In the genomic region with DNA sequence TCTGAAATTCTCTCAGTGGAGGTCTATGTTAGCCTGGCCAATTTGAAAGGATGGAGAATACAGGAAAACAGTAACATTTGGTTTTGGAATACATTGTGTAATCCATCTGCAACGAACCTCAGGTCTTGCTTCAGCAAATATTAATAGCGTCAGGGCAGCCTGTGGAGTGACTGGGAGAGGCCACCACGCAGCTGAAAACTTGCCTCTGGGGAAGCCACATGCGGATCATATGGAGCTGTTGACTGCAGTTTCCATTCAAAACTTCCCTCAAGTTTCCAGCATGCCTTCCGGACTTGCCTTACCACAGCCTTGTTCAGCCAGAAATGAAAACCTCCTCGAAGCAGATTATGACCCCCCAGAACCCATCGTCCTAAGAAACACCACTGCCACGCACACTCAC, we compare ENCODE assay signal across 16 cellular contexts. TPM values are rescaled to one million over a fixed set of nuclear protein-coding genes. Genes with fewer than 3 reads are reported as not detected.
A peak's percentile ranks its signal among the peaks of the same experiment; 100 is the strongest.
DNase-seq lines count a peak whose midpoint lies in the region; ATAC-seq and TF ChIP-seq lines count a peak whose summit lies in the region.
"Had no signal": no experiment of that assay in that cellular context is flagged by ENCODE, and none has a peak within 500 bp of the region (broad histone marks: within the 10 kb centered on the region; RNA-seq: fewer than 3 reads in every experiment).

No MANE protein-coding gene starts in this region.

- no peak overlapping the region for H3K9ac ChIP-seq in mammary epithelial cell (ENCODE audit: insufficient read depth, low read length)
- H3K9ac ChIP-seq in adipocyte (ENCODE audit: low read length): no peak overlapping the region

- BruUV-seq in mammary epithelial cell (replicated peaks; lab: Mats Ljungman, UMichigan): no TSS peak

- H3K9me3 Mint-ChIP-seq in memory B cell: no peaks in the 10 kb centered on the region
- no peaks in the 10 kb centered on the region for H3K9me3 Mint-ChIP-seq in activated CD4-positive, alpha-beta memory T cell treated with anti-CD3 and anti-CD28 coated beads for 36 hours
- H3K9me3 Mint-ChIP-seq: activated T-cell treated with anti-CD3 and anti-CD28 coated beads, Interleukin-2, amount 50 U/mL, for 4 hours had no signal

- H3K36me3 ChIP-seq in breast epithelium (no peaks in the 10 kb centered on the region), mammary epithelial cell (ENCODE audit: insufficient read depth, low read length) (no peaks in the 10 kb centered on the region), adipocyte (ENCODE audit: control insufficient read depth, insufficient read depth, low read length, severe bottlenecking) (no peaks in the 10 kb centered on the region), upper lobe of right lung (no peaks in the 10 kb centered on the region)

- CTCF ChIA-PET in mammary epithelial cell (lab: Charles Lee; ENCODE audit: low non-redundant PET): no interaction called here
- CTCF ChIA-PET in activated CD4-positive, alpha-beta memory T cell treated with anti-CD3 and anti-CD28 coated beads for 36 hours (lab: Charles Lee): no interaction called here

- ATAC-seq in memory B cell (ENCODE audit: low read depth) (no peak), upper lobe of right lung (peak; percentile 64)
- ATAC-seq: activated T-cell treated with anti-CD3 and anti-CD28 coated beads, Interleukin-2, amount 50 U/mL, for 4 hours; HCT116 had no signal

- no peak for DNase-seq in breast epithelium (ENCODE audit: low spot score in 2 of 2)
- no peak for DNase-seq in mammary epithelial cell
- peak; percentile 34 for DNase-seq in adipocyte (ENCODE audit: low read depth)
- no peak for DNase-seq in memory B cell (ENCODE audit: low spot score in 2 of 2)
- DNase-seq in upper lobe of right lung: no peak
- no peak for DNase-seq in NCI-H2227 (lab: John Stamatoyannopoulos, UW; ENCODE audit: unreplicated experiment)
- DNase-seq in activated CD4-positive, alpha-beta memory T cell treated with anti-CD3 and anti-CD28 coated beads for 36 hours: no peak
- DNase-seq in cortex of kidney (lab: John Stamatoyannopoulos, UW): no peak
- DNase-seq: activated CD4-positive, alpha-beta T cell treated with anti-CD3 and anti-CD28 coated beads, Interleukin-2, amount 50 U/mL, for 1 hour; activated T-cell treated with anti-CD3 and anti-CD28 coated beads, Interleukin-2, amount 50 U/mL, for 4 hours; caudate nucleus; NCI-H82; occipital lobe had no signal

- H3K4me3 ChIP-seq in breast epithelium: no peak overlapping the region
- no peak overlapping the region for H3K4me3 ChIP-seq in mammary epithelial cell (replicated peaks in 1 of 3; ENCODE audit: insufficient read depth in 1 of 3, low read depth in 2 of 3, low read length in 3 of 3)
- H3K4me3 ChIP-seq in adipocyte (ENCODE audit: low read length): no peak overlapping the region
- no peak overlapping the region for H3K4me3 ChIP-seq in upper lobe of right lung

- H3K27me3 ChIP-seq in breast epithelium: no peaks in the 10 kb centered on the region
- H3K27me3 ChIP-seq in mammary epithelial cell (ENCODE audit: insufficient read depth, low read length): no peaks in the 10 kb centered on the region
- H3K27me3 ChIP-seq in adipocyte (replicated peaks; ENCODE audit: control insufficient read depth, insufficient read depth, low read length): peaks cover 31% of the 10 kb centered on the region
- H3K27me3 ChIP-seq in upper lobe of right lung: peaks cover 7% of the 10 kb centered on the region

- POLR2A ChIA-PET in activated CD4-positive, alpha-beta memory T cell treated with anti-CD3 and anti-CD28 coated beads for 36 hours (lab: Charles Lee): no interaction called here

- peak overlapping the region; percentile 41 for H3K4me3 Mint-ChIP-seq in memory B cell
- H3K4me3 Mint-ChIP-seq in activated CD4-positive, alpha-beta memory T cell treated with anti-CD3 and anti-CD28 coated beads for 36 hours: no peak overlapping the region
- H3K4me3 Mint-ChIP-seq: activated T-cell treated with anti-CD3 and anti-CD28 coated beads, Interleukin-2, amount 50 U/mL, for 4 hours had no signal

- H3K27ac ChIP-seq in breast epithelium (peak overlapping the region; percentile 42 to 57), mammary epithelial cell (ENCODE audit: insufficient read depth, low read depth, low read length) (no peak overlapping the region), upper lobe of right lung (no peak overlapping the region)
- H3K27ac ChIP-seq: RWPE1 had no signal

- H4K20me1 ChIP-seq in mammary epithelial cell (ENCODE audit: insufficient read depth, low read length): no peaks in the 10 kb centered on the region

- H3K4me1 Mint-ChIP-seq in memory B cell: peaks cover 77% of the 10 kb centered on the region
- H3K4me1 Mint-ChIP-seq in activated CD4-positive, alpha-beta memory T cell treated with anti-CD3 and anti-CD28 coated beads for 36 hours (ENCODE audit: low read depth): no peaks in the 10 kb centered on the region

- H3K4me2 ChIP-seq in mammary epithelial cell (ENCODE audit: insufficient read depth, low read depth, low read length): no peak overlapping the region

- no peaks in the 10 kb centered on the region for H3K27me3 Mint-ChIP-seq in memory B cell
- H3K27me3 Mint-ChIP-seq in activated CD4-positive, alpha-beta memory T cell treated with anti-CD3 and anti-CD28 coated beads for 36 hours: peaks cover 29% of the 10 kb centered on the region

- H3K79me2 ChIP-seq in mammary epithelial cell (ENCODE audit: insufficient read depth, low read length): no peaks in the 10 kb centered on the region

- intact Hi-C loops in breast epithelium (cut with DNase I; ENCODE audit: low total_unique reads): no loop called here
- intact Hi-C loops in mammary epithelial cell (cut with micrococcal nuclease): no loop called here
- intact Hi-C loops in upper lobe of right lung (cut with DNase I): no loop called here
- intact Hi-C loops in activated CD4-positive, alpha-beta memory T cell treated with anti-CD3 and anti-CD28 coated beads for 36 hours (cut with micrococcal nuclease): no loop called here

- TF ChIP-seq CTCF in breast epithelium (IDR thresholded peaks at IDR 0.05) (no peak), mammary epithelial cell (conservative IDR thresholded peaks at IDR 0.05 in 1 of 2, IDR thresholded peaks at IDR 0.05 in 1 of 2; ENCODE audit: extremely low read depth in 1 of 2, insufficient read depth in 1 of 2, low read depth in 1 of 2, low read length in 2 of 2) (no peak), upper lobe of right lung (IDR thresholded peaks at IDR 0.05) (no peak)

- in situ Hi-C loops in mammary epithelial cell (cut with MboI; ENCODE audit: low sequenced_read_pairs in 2 of 2): loop anchor here in 1 of 2 donors (25.0 kb wide), 1 partner anchor 1215 kb away; no protein-coding TSS in a partner anchor

- no peaks in the 10 kb centered on the region for H3K9me3 ChIP-seq in breast epithelium
- H3K9me3 ChIP-seq in mammary epithelial cell (replicated peaks; ENCODE audit: insufficient read depth, low read length): no peaks in the 10 kb centered on the region
- no peaks in the 10 kb centered on the region for H3K9me3 ChIP-seq in adipocyte (ENCODE audit: control insufficient read depth, low read length)
- H3K9me3 ChIP-seq in upper lobe of right lung: no peaks in the 10 kb centered on the region

- H3K36me3 Mint-ChIP-seq in memory B cell: peaks cover 33% of the 10 kb centered on the region
- no peaks in the 10 kb centered on the region for H3K36me3 Mint-ChIP-seq in activated CD4-positive, alpha-beta memory T cell treated with anti-CD3 and anti-CD28 coated beads for 36 hours

- dilution Hi-C loops in mammary epithelial cell (cut with HindIII; ENCODE audit: low sequenced_read_pairs): no loop called here

- peak overlapping the region; percentile 92 for H3K27ac Mint-ChIP-seq in memory B cell
- no peak overlapping the region for H3K27ac Mint-ChIP-seq in activated CD4-positive, alpha-beta memory T cell treated with anti-CD3 and anti-CD28 coated beads for 36 hours

- H3K4me1 ChIP-seq in breast epithelium: no peaks in the 10 kb centered on the region
- H3K4me1 ChIP-seq in mammary epithelial cell (ENCODE audit: insufficient read depth, low read length): peaks cover 14% of the 10 kb centered on the region
- H3K4me1 ChIP-seq in adipocyte (ENCODE audit: control insufficient read depth, insufficient read depth, low read length): peaks cover 10% of the 10 kb centered on the region
- peaks cover 21% of the 10 kb centered on the region for H3K4me1 ChIP-seq in upper lobe of right lung

- TF ChIP-seq POLR2A in breast epithelium (IDR thresholded peaks at IDR 0.05): no peak

- WGBS in mammary epithelial cell (ENCODE audit: low coverage, missing lambda C conversion rate): 85% methylated on average over 8 of the region's 8 CpGs

- no peak overlapping the region for H2AFZ ChIP-seq in mammary epithelial cell (ENCODE audit: low read depth, low read length)

RNA-seq across cellular contexts. Expression of a gene that starts 25.7 kb away (rescaled TPM):
- total RNA-seq in breast epithelium: 10 to 100 TPM in 1 of 3 donors, 1 to 10 TPM in 1, under 1 TPM in 1; 0.64 to 13.5 (median 6.2) TPM
- 10 to 100 TPM in 1 of 2 donors, 1 to 10 TPM in 1; 8.5 to 12.7 TPM for total RNA-seq in mammary epithelial cell
- polyA plus RNA-seq in mammary epithelial cell: 2.7 TPM
- polyA minus RNA-seq in mammary epithelial cell: 10.6 TPM
- total RNA-seq in upper lobe of right lung: 10.3 TPM
- total RNA-seq in activated CD4-positive, alpha-beta memory T cell treated with anti-CD3 and anti-CD28 coated beads for 36 hours: not detected
- total RNA-seq: M059J had no signal

Comparison
In these comparisons a context has a peak if more than half of its experiments do, and no peak if none do; other contexts are left out.
1. H3K27ac ChIP-seq: peak in breast epithelium (2 of 2); none in mammary epithelial cell (single experiment) and upper lobe of right lung (single experiment).